12 cellular contexts compared by ENCODE assay signal in genomic region chr3:183583331-183584245, GRCh38. TPM values are rescaled to one million over a fixed set of nuclear protein-coding genes. Genes with fewer than 3 reads are reported as not detected.
DNase-seq lines count a peak whose midpoint lies in the region; ATAC-seq and TF ChIP-seq lines count a peak whose summit lies in the region.
"Had no signal": no experiment of that assay in that cellular context is flagged by ENCODE, and none has a peak within 500 bp of the region (broad histone marks: within the 10 kb centered on the region; RNA-seq: fewer than 3 reads in every experiment).

No MANE protein-coding gene starts in this region.

- H3K27me3 Mint-ChIP-seq in naive thymus-derived CD4-positive, alpha-beta T cell = peaks cover 0 to 8% (median 0%) of the 10 kb centered on the region in 5 donors

- TF ChIP-seq POLR2A in esophagus squamous epithelium (IDR thresholded peaks at IDR 0.05) (no peak), tibial nerve (IDR thresholded peaks at IDR 0.05) (no peak)

- H3K27ac Mint-ChIP-seq in naive thymus-derived CD4-positive, alpha-beta T cell = peak overlapping the region; percentile 37 to 92 (median 71)
- H3K27ac Mint-ChIP-seq: memory B cell had no signal

- peaks cover 0 to 9% (median 0%) of the 10 kb centered on the region in 5 donors for H3K36me3 Mint-ChIP-seq in naive thymus-derived CD4-positive, alpha-beta T cell
- H3K36me3 Mint-ChIP-seq: memory B cell had no signal

- H3K36me3 ChIP-seq in esophagus squamous epithelium (no peaks in the 10 kb centered on the region), tibial nerve (no peaks in the 10 kb centered on the region)
- no peaks in the 10 kb centered on the region for H3K36me3 ChIP-seq in naive thymus-derived CD4-positive, alpha-beta T cell (ENCODE audit: control insufficient read depth in 2 of 3, insufficient read depth in 3 of 3, low read length in 3 of 3)

- H3K4me1 ChIP-seq in esophagus squamous epithelium (peaks cover 0 to 36% (median 16%) of the 10 kb centered on the region in 3 donors), tibial nerve (peaks cover 0 to 45% (median 16%) of the 10 kb centered on the region in 4 donors)
- H3K4me1 ChIP-seq in naive thymus-derived CD4-positive, alpha-beta T cell (ENCODE audit: control insufficient read depth in 2 of 2, insufficient read depth in 2 of 2, low read length in 2 of 2) = peaks cover 11 to 29% of the 10 kb centered on the region in 2 donors

- H3K27me3 ChIP-seq in esophagus squamous epithelium (no peaks in the 10 kb centered on the region), tibial nerve (no peaks in the 10 kb centered on the region)
- no peaks in the 10 kb centered on the region for H3K27me3 ChIP-seq in naive thymus-derived CD4-positive, alpha-beta T cell (ENCODE audit: control insufficient read depth in 2 of 2, insufficient read depth in 2 of 2, low read length in 2 of 2)

- CTCF ChIA-PET in naive thymus-derived CD4-positive, alpha-beta T cell (lab: Charles Lee) = interaction anchor here (0.7 kb wide), 1 partner anchor 689 kb away, joined by 4 read pairs; no protein-coding TSS in a partner anchor

- H3K9me3 ChIP-seq in esophagus squamous epithelium = no peaks in the 10 kb centered on the region
- no peaks in the 10 kb centered on the region for H3K9me3 ChIP-seq in naive thymus-derived CD4-positive, alpha-beta T cell (ENCODE audit: control insufficient read depth in 2 of 3, low read length in 3 of 3)
- H3K9me3 ChIP-seq in tibial nerve = no peaks in the 10 kb centered on the region

- POLR2A ChIA-PET in naive thymus-derived CD4-positive, alpha-beta T cell (lab: Charles Lee) = interaction anchor here (1.7 kb wide), 1 partner anchor 53 kb away, joined by 11 read pairs; the partner anchor contains the start of gene KLHL24

- H3K27ac ChIP-seq in esophagus squamous epithelium = peak overlapping the region; percentile 32 to 74 (median 60)
- H3K27ac ChIP-seq in naive thymus-derived CD4-positive, alpha-beta T cell (ENCODE audit: low read depth, low read length) = no peak overlapping the region
- H3K27ac ChIP-seq in tibial nerve = peak overlapping the region in 3 of 4 donors; percentile 13 to 70 (median 40)
- H3K27ac ChIP-seq: PC-9 had no signal

- no peak for TF ChIP-seq CTCF in esophagus squamous epithelium (IDR thresholded peaks at IDR 0.05)
- no peak for TF ChIP-seq CTCF in tibial nerve (IDR thresholded peaks at IDR 0.05)

- WGBS in esophagus squamous epithelium, 2 donors = 73 to 79% methylated on average over 5 of the region's 5 CpGs
- WGBS in tibial nerve, 2 donors = 62 to 83% methylated on average over 5 of the region's 5 CpGs

- no peak overlapping the region for H3K4me3 Mint-ChIP-seq in naive thymus-derived CD4-positive, alpha-beta T cell
- H3K4me3 Mint-ChIP-seq: memory B cell had no signal

- no peak for ATAC-seq in naive thymus-derived CD4-positive, alpha-beta T cell

- H3K4me3 ChIP-seq in esophagus squamous epithelium (no peak overlapping the region), tibial nerve (no peak overlapping the region)
- no peak overlapping the region for H3K4me3 ChIP-seq in naive thymus-derived CD4-positive, alpha-beta T cell (ENCODE audit: low read length)
- H3K4me3 ChIP-seq: PC-9 had no signal

- TF ChIP-seq EP300 in tibial nerve (IDR thresholded peaks at IDR 0.05) = no peak

- intact Hi-C loops in esophagus squamous epithelium (cut with DNase I) = no loop called here
- intact Hi-C loops in naive thymus-derived CD4-positive, alpha-beta T cell (cut with micrococcal nuclease) = no loop called here

- H3K4me1 Mint-ChIP-seq in naive thymus-derived CD4-positive, alpha-beta T cell = peaks cover 31 to 71% (median 56%) of the 10 kb centered on the region in 7 donors

- H3K9me3 Mint-ChIP-seq in naive thymus-derived CD4-positive, alpha-beta T cell = peaks cover 0 to 4% (median 0%) of the 10 kb centered on the region in 11 donors
- H3K9me3 Mint-ChIP-seq: memory B cell had no signal

- DNase-seq in OCI-M1 (lab: John Stamatoyannopoulos, UW) = peak; percentile 2
- DNase-seq in esophagus squamous epithelium (lab: John Stamatoyannopoulos, UW) = no peak
- DNase-seq in naive thymus-derived CD4-positive, alpha-beta T cell = no peak
- no peak for DNase-seq in tibial nerve (ENCODE audit: low spot score in 2 of 2)
- no peak for DNase-seq in NCI-H524 (lab: John Stamatoyannopoulos, UW)
- no peak for DNase-seq in glomerular visceral epithelial cell (ENCODE audit: extremely low spot score)
- no peak for DNase-seq in activated effector memory CD4-positive, alpha-beta T cell treated with anti-CD3 and anti-CD28 coated beads, Interleukin-2, amount 50 U/mL, for 16 hours
- DNase-seq: effector memory CD4-positive, alpha-beta T cell; PC-9; stimulated activated CD4-positive, alpha-beta T cell treated with anti-CD3 and anti-CD28 coated beads, Interleukin-12 subunit alpha, Interleukin-12 subunit beta, amount 100 ng/mL, for 4 hours; stimulated activated CD8-positive, alpha-beta memory T cell treated with anti-CD3 and anti-CD28 coated beads, Interleukin-4, amount 100 ng/mL, for 48 hours had no signal

RNA-seq across cellular contexts. Expression of gene KLHL6, which starts 28.1 kb away (rescaled TPM):
- total RNA-seq in esophagus squamous epithelium = 1 to 10 TPM in 2 of 4 donors, under 1 TPM in 1, not detected in 1; 0.66 to 2.7 (median 1.8) TPM
- total RNA-seq in naive thymus-derived CD4-positive, alpha-beta T cell = 10 to 100 TPM; 37.7 to 72.9 (median 41.5) TPM
- 10 to 100 TPM; 25.8 to 32.9 TPM for polyA plus RNA-seq in naive thymus-derived CD4-positive, alpha-beta T cell
- 1 to 10 TPM; 2.1 to 4.5 (median 3.0) TPM for total RNA-seq in tibial nerve

RNA-seq across cellular contexts. Expression of gene KLHL24, which starts 51.8 kb away (rescaled TPM):
- total RNA-seq in esophagus squamous epithelium (10 to 100 TPM; 10.2 to 92.1 (median 19.9) TPM), tibial nerve (100 to 1,000 TPM in 1 of 4 donors, 10 to 100 TPM in 3; 42.6 to 125 (median 92.5) TPM)
- 100 to 1,000 TPM in 4 of 5 experiments, 10 to 100 TPM in 1; 25.3 to 161 (median 129) TPM for total RNA-seq in naive thymus-derived CD4-positive, alpha-beta T cell
- polyA plus RNA-seq in naive thymus-derived CD4-positive, alpha-beta T cell = 10 to 100 TPM; 57.8 to 59.6 TPM

Comparison
In these comparisons a context has a peak if more than half of its experiments do, and no peak if none do; other contexts are left out.
1. RNA of gene KLHL6, which starts 28.1 kb away (total RNA-seq): 37.7 to 72.9 TPM in naive thymus-derived CD4-positive, alpha-beta T cell; 2.1 to 4.5 TPM in tibial nerve and 0.66 to 2.7 TPM in esophagus squamous epithelium; every median in the first group is over 4 times any median in the second.